Comparison of ENCODE assay signal across 27 cellular contexts in genomic region chr3:16834214-16834613, GRCh38. TPM values are rescaled to one million over a fixed set of nuclear protein-coding genes. Genes with fewer than 3 reads are reported as not detected.
A peak's percentile ranks its signal among the peaks of the same experiment; 100 is the strongest.
DNase-seq lines count a peak whose midpoint lies in the region; ATAC-seq and TF ChIP-seq lines count a peak whose summit lies in the region.
"Had no signal": no experiment of that assay in that cellular context is flagged by ENCODE, and none has a peak within 500 bp of the region (broad histone marks: within the 10 kb centered on the region; RNA-seq: fewer than 3 reads in every experiment).

No MANE protein-coding gene starts in this region.

- DNase-seq in right atrium auricular region (ENCODE audit: low spot score): no peak
- DNase-seq in cardiac septum (ENCODE audit: low spot score): no peak
- peak in 1 of 2 experiments; percentile 40 for DNase-seq in HL-60 (ENCODE audit: low read depth in 1 of 2, low spot score in 1 of 2)
- DNase-seq in WERI-Rb-1: peak; percentile 23
- no peak for DNase-seq in activated CD4-positive, alpha-beta memory T cell treated with anti-CD3 and anti-CD28 coated beads for 36 hours
- no peak for DNase-seq in EL
- DNase-seq: activated CD4-positive, alpha-beta T cell treated with anti-CD3 and anti-CD28 coated beads, Interleukin-2, amount 50 U/mL, for 48 hours; activated naive CD8-positive, alpha-beta T cell treated with anti-CD3 and anti-CD28 coated beads, Interleukin-2, amount 50 U/mL, for 24 hours; activated T-cell treated with anti-CD3 and anti-CD28 coated beads, Interleukin-2, amount 50 U/mL, for 72 hours; CD8-positive, alpha-beta T cell; colonic mucosa; effector memory CD8-positive, alpha-beta T cell; lower lobe of right lung; natural killer cell; NCI-H2107; NCI-H446; nucleus accumbens; PC-9; psoas muscle; stimulated activated CD4-positive, alpha-beta T cell treated with anti-CD3 and anti-CD28 coated beads, Interleukin-4, amount 100 ng/mL, for 1 hour had no signal

- POLR2A ChIA-PET in activated CD4-positive, alpha-beta memory T cell treated with anti-CD3 and anti-CD28 coated beads for 36 hours (lab: Charles Lee): no interaction called here

- no peak overlapping the region for H3K4me3 ChIP-seq in right atrium auricular region
- no peak overlapping the region for H3K4me3 ChIP-seq in HL-60 (replicated peaks; ENCODE audit: insufficient read depth, low read length)
- H3K4me3 ChIP-seq in WERI-Rb-1 (ENCODE audit: low read depth, low read length): no peak overlapping the region
- H3K4me3 ChIP-seq: cardiac muscle cell, colonic mucosa, lower lobe of right lung, PC-9, psoas muscle, tibial nerve had no signal

- intact Hi-C loops in cardiac septum (cut with DNase I): loop anchor here (10.0 kb wide), 1 partner anchor 401 kb away; no protein-coding TSS in a partner anchor
- intact Hi-C loops in activated CD4-positive, alpha-beta memory T cell treated with anti-CD3 and anti-CD28 coated beads for 36 hours (cut with micrococcal nuclease): no loop called here

- no peaks in the 10 kb centered on the region for H3K9me3 Mint-ChIP-seq in stimulated activated memory B cell treated with anti-CD40 and anti-IgM and Interleukin-4, amounts not matched to agents 10 μg/mL and 1 μg/mL and 100 μg/mL, for 72 hours
- no peaks in the 10 kb centered on the region for H3K9me3 Mint-ChIP-seq in activated CD4-positive, alpha-beta memory T cell treated with anti-CD3 and anti-CD28 coated beads for 36 hours
- H3K9me3 Mint-ChIP-seq: activated naive CD8-positive, alpha-beta T cell treated with anti-CD3 and anti-CD28 coated beads, Interleukin-2, amount 50 U/mL, for 24 hours; activated T-cell treated with anti-CD3 and anti-CD28 coated beads, Interleukin-2, amount 50 U/mL, for 72 hours; CD8-positive, alpha-beta T cell; effector memory CD8-positive, alpha-beta T cell; natural killer cell; T-helper 1 cell treated with Interleukin-12 subunit alpha and Interleukin-12 subunit beta and Interleukin-4 antibody, amounts not matched to agents 30 μg/mL and 1 μg/mL, for 36 hours had no signal

- H3K4me1 Mint-ChIP-seq in stimulated activated memory B cell treated with anti-CD40 and anti-IgM and Interleukin-4, amounts not matched to agents 10 μg/mL and 1 μg/mL and 100 μg/mL, for 72 hours: peaks cover 16% of the 10 kb centered on the region
- H3K4me1 Mint-ChIP-seq in activated CD4-positive, alpha-beta memory T cell treated with anti-CD3 and anti-CD28 coated beads for 36 hours (ENCODE audit: low read depth): peaks cover 21% of the 10 kb centered on the region

- H3K36me3 ChIP-seq in right atrium auricular region: no peaks in the 10 kb centered on the region
- no peaks in the 10 kb centered on the region for H3K36me3 ChIP-seq in WERI-Rb-1
- H3K36me3 ChIP-seq: cardiac muscle cell, colonic mucosa, lower lobe of right lung, tibial nerve had no signal

- H3K9me3 ChIP-seq in right atrium auricular region (no peaks in the 10 kb centered on the region), WERI-Rb-1 (ENCODE audit: severe bottlenecking) (no peaks in the 10 kb centered on the region)
- H3K9me3 ChIP-seq: colonic mucosa, lower lobe of right lung, psoas muscle, tibial nerve had no signal

- H3K27ac ChIP-seq in right atrium auricular region (peak overlapping the region; percentile 54 to 83), HL-60 (replicated peaks) (no peak overlapping the region), WERI-Rb-1 (no peak overlapping the region)
- H3K27ac ChIP-seq: cardiac muscle cell, colonic mucosa, KMS-11, lower lobe of right lung, PC-9, psoas muscle, tibial nerve had no signal

- no peaks in the 10 kb centered on the region for H3K27me3 Mint-ChIP-seq in stimulated activated memory B cell treated with anti-CD40 and anti-IgM and Interleukin-4, amounts not matched to agents 10 μg/mL and 1 μg/mL and 100 μg/mL, for 72 hours
- no peaks in the 10 kb centered on the region for H3K27me3 Mint-ChIP-seq in activated CD4-positive, alpha-beta memory T cell treated with anti-CD3 and anti-CD28 coated beads for 36 hours
- H3K27me3 Mint-ChIP-seq: activated naive CD8-positive, alpha-beta T cell treated with anti-CD3 and anti-CD28 coated beads, Interleukin-2, amount 50 U/mL, for 24 hours; effector memory CD8-positive, alpha-beta T cell had no signal

- no peak for ATAC-seq in stimulated activated memory B cell treated with anti-CD40 and anti-IgM and Interleukin-4, amounts not matched to agents 10 μg/mL and 1 μg/mL and 100 μg/mL, for 72 hours
- no peak for ATAC-seq in HG03457 (IDR thresholded peaks at IDR 0.05; ENCODE audit: unreplicated experiment)
- ATAC-seq: activated naive CD8-positive, alpha-beta T cell treated with anti-CD3 and anti-CD28 coated beads, Interleukin-2, amount 50 U/mL, for 24 hours; activated T-cell treated with anti-CD3 and anti-CD28 coated beads, Interleukin-2, amount 50 U/mL, for 72 hours; CD8-positive, alpha-beta T cell; effector memory CD8-positive, alpha-beta T cell; lower lobe of right lung; natural killer cell; psoas muscle; SK-N-SH treated with all-trans-retinoic acid at 6 μM for 48 hours had no signal

- no peak overlapping the region for H3K4me3 Mint-ChIP-seq in stimulated activated memory B cell treated with anti-CD40 and anti-IgM and Interleukin-4, amounts not matched to agents 10 μg/mL and 1 μg/mL and 100 μg/mL, for 72 hours
- no peak overlapping the region for H3K4me3 Mint-ChIP-seq in activated CD4-positive, alpha-beta memory T cell treated with anti-CD3 and anti-CD28 coated beads for 36 hours
- H3K4me3 Mint-ChIP-seq: activated naive CD8-positive, alpha-beta T cell treated with anti-CD3 and anti-CD28 coated beads, Interleukin-2, amount 50 U/mL, for 24 hours; activated T-cell treated with anti-CD3 and anti-CD28 coated beads, Interleukin-2, amount 50 U/mL, for 72 hours; CD8-positive, alpha-beta T cell; effector memory CD8-positive, alpha-beta T cell; natural killer cell; T-helper 1 cell treated with Interleukin-12 subunit alpha and Interleukin-12 subunit beta and Interleukin-4 antibody, amounts not matched to agents 30 μg/mL and 1 μg/mL, for 36 hours had no signal

- CTCF ChIA-PET in activated CD4-positive, alpha-beta memory T cell treated with anti-CD3 and anti-CD28 coated beads for 36 hours (lab: Charles Lee): no interaction called here

- H3K27me3 ChIP-seq in right atrium auricular region (no peaks in the 10 kb centered on the region), HL-60 (ENCODE audit: insufficient read depth, poor library complexity, severe bottlenecking) (no peaks in the 10 kb centered on the region), WERI-Rb-1 (ENCODE audit: insufficient read depth, low read depth, severe bottlenecking) (no peaks in the 10 kb centered on the region)
- H3K27me3 ChIP-seq: cardiac muscle cell, colonic mucosa, tibial nerve had no signal

- peaks cover 0 to 39% of the 10 kb centered on the region in 2 donors for H3K4me1 ChIP-seq in right atrium auricular region
- H3K4me1 ChIP-seq: colonic mucosa, lower lobe of right lung, tibial nerve had no signal

- TF ChIP-seq CTCF in right atrium auricular region (IDR thresholded peaks at IDR 0.05) (no peak), HL-60 (IDR thresholded peaks at IDR 0.05; ENCODE audit: insufficient read depth, low read length) (peak; percentile 32), WERI-Rb-1 (IDR thresholded peaks at IDR 0.05; ENCODE audit: low read depth, low read length) (peak; percentile 68)

- no peaks in the 10 kb centered on the region for H3K36me3 Mint-ChIP-seq in stimulated activated memory B cell treated with anti-CD40 and anti-IgM and Interleukin-4, amounts not matched to agents 10 μg/mL and 1 μg/mL and 100 μg/mL, for 72 hours
- no peaks in the 10 kb centered on the region for H3K36me3 Mint-ChIP-seq in activated CD4-positive, alpha-beta memory T cell treated with anti-CD3 and anti-CD28 coated beads for 36 hours
- H3K36me3 Mint-ChIP-seq: CD8-positive, alpha-beta T cell; natural killer cell had no signal

- H3K27ac Mint-ChIP-seq in stimulated activated memory B cell treated with anti-CD40 and anti-IgM and Interleukin-4, amounts not matched to agents 10 μg/mL and 1 μg/mL and 100 μg/mL, for 72 hours: peak overlapping the region; percentile 18
- no peak overlapping the region for H3K27ac Mint-ChIP-seq in activated CD4-positive, alpha-beta memory T cell treated with anti-CD3 and anti-CD28 coated beads for 36 hours
- H3K27ac Mint-ChIP-seq: activated naive CD8-positive, alpha-beta T cell treated with anti-CD3 and anti-CD28 coated beads, Interleukin-2, amount 50 U/mL, for 24 hours; activated T-cell treated with anti-CD3 and anti-CD28 coated beads, Interleukin-2, amount 50 U/mL, for 72 hours; CD8-positive, alpha-beta T cell; effector memory CD8-positive, alpha-beta T cell; natural killer cell; T-helper 1 cell treated with Interleukin-12 subunit alpha and Interleukin-12 subunit beta and Interleukin-4 antibody, amounts not matched to agents 30 μg/mL and 1 μg/mL, for 36 hours had no signal

RNA-seq across cellular contexts. Expression of gene PLCL2, which starts 50.5 kb away (rescaled TPM):
- total RNA-seq in right atrium auricular region (10 to 100 TPM; 32.4 to 35.2 TPM), cardiac septum (27.0 TPM)
- 10 to 100 TPM; 16.7 to 17.1 TPM for total RNA-seq in activated CD4-positive, alpha-beta memory T cell treated with anti-CD3 and anti-CD28 coated beads for 36 hours

Comparison
In these comparisons a context has a peak if more than half of its experiments do, and no peak if none do; other contexts are left out.
1. H3K27ac ChIP-seq: peak in right atrium auricular region (2 of 2); none in HL-60 (single experiment) and WERI-Rb-1 (single experiment).
2. CTCF ChIP-seq: peak in HL-60 (single experiment) and WERI-Rb-1 (single experiment); none in right atrium auricular region (0 of 2).